Comparison of ENCODE assay signal across 8 cellular contexts in the genomic region with DNA sequence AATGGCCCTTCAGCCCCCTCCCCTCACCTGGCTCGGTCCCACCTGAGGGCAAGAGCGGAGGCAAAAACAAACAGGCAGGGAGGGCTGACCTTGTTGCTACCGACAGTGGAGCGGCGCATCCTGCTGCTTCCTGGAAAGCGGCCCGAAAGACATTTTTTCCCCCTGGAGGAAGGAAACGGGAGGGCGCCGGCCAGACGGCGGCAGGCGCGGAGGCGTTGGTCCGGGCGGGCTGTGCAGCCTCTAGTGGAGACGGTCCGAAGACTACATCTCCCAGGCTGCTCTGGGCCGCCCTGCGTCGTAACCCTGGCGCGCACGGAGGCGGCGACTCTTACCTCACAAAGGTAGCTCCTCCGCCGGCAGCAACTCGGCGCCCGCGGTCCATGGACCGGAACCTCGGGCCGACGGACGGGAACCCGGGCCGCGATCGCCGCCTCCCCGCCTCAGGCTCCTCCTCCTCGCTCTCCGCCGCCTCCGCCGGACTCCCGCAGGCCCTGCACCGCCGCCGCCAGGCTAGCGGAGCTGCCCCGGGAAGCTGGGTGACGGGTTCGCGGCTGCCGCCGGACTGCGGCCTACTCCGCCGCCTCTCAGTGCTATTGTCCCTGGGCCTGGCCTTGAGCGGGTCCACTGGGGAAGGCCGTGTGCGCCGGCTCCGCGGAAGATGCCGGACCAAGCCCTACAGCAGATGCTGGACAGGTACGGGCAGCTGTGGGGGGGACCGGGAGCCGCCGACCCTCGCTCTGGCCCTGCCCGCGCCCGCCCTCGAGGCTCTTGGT. TPM values are rescaled to one million over a fixed set of nuclear protein-coding genes. Genes with fewer than 3 reads are reported as not detected.
A peak's percentile ranks its signal among the peaks of the same experiment; 100 is the strongest.
DNase-seq lines count a peak whose midpoint lies in the region; ATAC-seq, FAIRE-seq and TF ChIP-seq lines count a peak whose summit lies in the region.

CPEB3 (minus strand) TSS at position 242 of the 773 bp plus-strand sequence. CDS start 50,728 bp downstream, outside the sequence.
A gene with protein sequence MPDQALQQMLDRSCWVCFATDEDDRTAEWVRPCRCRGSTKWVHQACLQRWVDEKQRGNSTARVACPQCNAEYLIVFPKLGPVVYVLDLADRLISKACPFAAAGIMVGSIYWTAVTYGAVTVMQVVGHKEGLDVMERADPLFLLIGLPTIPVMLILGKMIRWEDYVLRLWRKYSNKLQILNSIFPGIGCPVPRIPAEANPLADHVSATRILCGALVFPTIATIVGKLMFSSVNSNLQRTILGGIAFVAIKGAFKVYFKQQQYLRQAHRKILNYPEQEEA (plus strand): TSS at position 331 of the 773 bp plus-strand sequence. CDS start 328 bp downstream, at position 659.

- H3K27ac Mint-ChIP-seq in naive thymus-derived CD8-positive, alpha-beta T cell, result peak within 1 kb of the TSS; percentile 63 to 96 (median 92)

- peak within 1 kb of the TSS; percentile 93 to 97 (median 96) for H3K4me3 Mint-ChIP-seq in naive thymus-derived CD8-positive, alpha-beta T cell

- H3K36me3 Mint-ChIP-seq in naive thymus-derived CD8-positive, alpha-beta T cell, result peaks cover 0 to 17% (median 0%) of the 10 kb centered on the region in 3 donors

- H3K4me3 ChIP-seq in Karpas-422 (ENCODE audit: low read length) (peak within 1 kb of the TSS; percentile 87), fibroblast of lung (replicated peaks in 1 of 4; ENCODE audit: control extremely low read depth in 1 of 4, insufficient read depth in 1 of 4, low read depth in 3 of 4, low read length in 4 of 4) (peak within 1 kb of the TSS; percentile 73 to 99 (median 84))

- H3K36me3 ChIP-seq in Karpas-422 (ENCODE audit: insufficient read depth, low read length) (no peaks in the 10 kb centered on the region), fibroblast of lung (ENCODE audit: control insufficient read depth, insufficient read depth, low read length) (no peaks in the 10 kb centered on the region)

- H3K27me3 ChIP-seq in Karpas-422 (ENCODE audit: low read length), result no peaks in the 10 kb centered on the region
- H3K27me3 ChIP-seq in fibroblast of lung (ENCODE audit: control insufficient read depth, insufficient read depth, low read length), result no peaks in the 10 kb centered on the region

- H3K79me2 ChIP-seq in Karpas-422 (ENCODE audit: low read length) (peaks cover 45% of the 10 kb centered on the region), fibroblast of lung (ENCODE audit: control insufficient read depth, insufficient read depth, low read length) (peaks cover 41% of the 10 kb centered on the region)

- H3K9ac ChIP-seq in Karpas-422 (ENCODE audit: low read length), result peak within 1 kb of the TSS; percentile 94
- H3K9ac ChIP-seq in fibroblast of lung (ENCODE audit: insufficient read depth, low read length), result peak within 1 kb of the TSS; percentile 96

- H2AFZ ChIP-seq in Karpas-422 (ENCODE audit: low read length), result peak within 1 kb of the TSS; percentile 94
- peak within 1 kb of the TSS; percentile 93 for H2AFZ ChIP-seq in fibroblast of lung (ENCODE audit: low read length)

- peak; percentile 33 to 66 for TF ChIP-seq CTCF in fibroblast of lung (conservative IDR thresholded peaks at IDR 0.05 in 1 of 2, IDR thresholded peaks at IDR 0.05 in 1 of 2; ENCODE audit: low read depth in 1 of 2, low read length in 2 of 2)

- POLR2A ChIA-PET in naive thymus-derived CD8-positive, alpha-beta T cell (lab: Charles Lee), result interaction anchor here (0.8 to 1.8 kb wide), 7 partner anchors 10 to 301 kb away, joined by 3 to 10 read pairs (median 5); partner anchors contain the start of genes IDE and KIF11

- H3K4me1 Mint-ChIP-seq in naive thymus-derived CD8-positive, alpha-beta T cell, result peaks cover 18 to 35% (median 31%) of the 10 kb centered on the region in 4 donors

- H3K9me3 ChIP-seq in Karpas-422 (ENCODE audit: low read length), result no peaks in the 10 kb centered on the region
- no peaks in the 10 kb centered on the region for H3K9me3 ChIP-seq in fibroblast of lung (ENCODE audit: control insufficient read depth, insufficient read depth, low read depth, low read length)

- peak within 1 kb of the TSS; percentile 54 for H3K27ac ChIP-seq in Karpas-422 (ENCODE audit: low read length)
- peak within 1 kb of the TSS; percentile 93 for H3K27ac ChIP-seq in fibroblast of lung (ENCODE audit: insufficient read depth, low read length)

- ATAC-seq in GM21825 (IDR thresholded peaks at IDR 0.05; ENCODE audit: unreplicated experiment), result peak; percentile 98
- ATAC-seq in naive thymus-derived CD8-positive, alpha-beta T cell, result peak; percentile 96 to 97

- no peaks in the 10 kb centered on the region for H3K9me2 ChIP-seq in Karpas-422 (replicated peaks; ENCODE audit: insufficient read depth, low read length)

- H4K20me1 ChIP-seq in Karpas-422 (ENCODE audit: insufficient read depth, low read depth, low read length) (no peaks in the 10 kb centered on the region), fibroblast of lung (ENCODE audit: control insufficient read depth, extremely low read depth, insufficient read depth, low read length) (no peaks in the 10 kb centered on the region)

- no peaks in the 10 kb centered on the region for H3K9me3 Mint-ChIP-seq in naive thymus-derived CD8-positive, alpha-beta T cell

- no peaks in the 10 kb centered on the region for H3K27me3 Mint-ChIP-seq in naive thymus-derived CD8-positive, alpha-beta T cell

- peak; percentile 80 for FAIRE-seq in RCC 7860 (lab: Jason Lieb, UNC)

- H3K4me1 ChIP-seq in Karpas-422 (ENCODE audit: low read length), result peaks cover 13% of the 10 kb centered on the region
- no peaks in the 10 kb centered on the region for H3K4me1 ChIP-seq in fibroblast of lung (ENCODE audit: control insufficient read depth, extremely low read depth, insufficient read depth, low read length)

- peak within 1 kb of the TSS; percentile 88 for H3K4me2 ChIP-seq in Karpas-422 (ENCODE audit: low read depth, low read length, poor library complexity, severe bottlenecking)
- H3K4me2 ChIP-seq in fibroblast of lung (ENCODE audit: extremely low read depth, insufficient read depth, low read length), result peak within 1 kb of the TSS; percentile 98

- peak; percentile 96 for DNase-seq in Daoy (ENCODE audit: low read depth)
- DNase-seq in Karpas-422, result peak; percentile 94
- peak; percentile 95 for DNase-seq in RCC 7860 (ENCODE audit: low spot score)
- DNase-seq in activated T-helper 1 cell treated with anti-CD3 and anti-CD28 coated beads, Interleukin-2, amount 50 U/mL, for 16 hours (ENCODE audit: low read depth in 1 of 2, low spot score in 1 of 2), result peak; percentile 77 to 85
- peak; percentile 95 to 96 for DNase-seq in fibroblast of lung (ENCODE audit: low read depth in 2 of 2)
- DNase-seq in naive thymus-derived CD8-positive, alpha-beta T cell, result peak; percentile 78 to 94 (median 87)
- DNase-seq in stimulated activated naive CD4-positive, alpha-beta T cell (lab: John Stamatoyannopoulos, UW), result peak; percentile 79 to 87 (median 82)

RNA-seq across cellular contexts. Expression of gene CPEB3, which starts in this region (rescaled TPM):
- 0.46 and 0.48 TPM in 2 replicates for total RNA-seq in Daoy (2014; rRNA removed; shearing (Covaris generic))
- 3.0 and 6.0 TPM in 2 replicates for total RNA-seq in Karpas-422 (2014; rRNA removed; shearing (Covaris generic); ENCODE audit: low replicate concordance)
- total RNA-seq in fibroblast of lung, result 0.51 and 0.66 TPM in 2 replicates
- 0.27 and 0.37 TPM in 2 replicates for polyA plus RNA-seq in fibroblast of lung
- polyA plus RNA-seq in fibroblast of lung (2012), result 0.29 and 0.41 TPM in 2 replicates
- polyA minus RNA-seq in fibroblast of lung (ENCODE audit: low replicate concordance), result 1.3 TPM in 1 of 2 replicates, not detected in the other
- 1 to 10 TPM; 2.5 to 2.9 TPM for total RNA-seq in naive thymus-derived CD8-positive, alpha-beta T cell
- polyA plus RNA-seq in naive thymus-derived CD8-positive, alpha-beta T cell, result 1 to 10 TPM in 2 of 3 donors, under 1 TPM in 1; 0.92 to 1.4 (median 1.2) TPM

RNA-seq across cellular contexts. Expression of the second gene that starts in this region (rescaled TPM):
- total RNA-seq in Daoy (2014; rRNA removed; shearing (Covaris generic)), result 8.3 and 10.3 TPM in 2 replicates
- 3.3 and 7.6 TPM in 2 replicates for total RNA-seq in Karpas-422 (2014; rRNA removed; shearing (Covaris generic); ENCODE audit: low replicate concordance)
- 13.4 and 17.3 TPM in 2 replicates for total RNA-seq in fibroblast of lung
- polyA plus RNA-seq in fibroblast of lung, result 38.2 and 49.1 TPM in 2 replicates
- polyA plus RNA-seq in fibroblast of lung (2012), result 29.5 and 30.5 TPM in 2 replicates
- polyA minus RNA-seq in fibroblast of lung (ENCODE audit: low replicate concordance), result 1.5 and 8.9 TPM in 2 replicates
- total RNA-seq in naive thymus-derived CD8-positive, alpha-beta T cell, result 10 to 100 TPM; 41.6 to 42.1 TPM
- 10 to 100 TPM; 21.0 to 24.0 (median 23.4) TPM for polyA plus RNA-seq in naive thymus-derived CD8-positive, alpha-beta T cell

Comparison
In these comparisons a context has a peak if more than half of its experiments do, and no peak if none do; other contexts are left out.
1. Peak in every context shown above with its lines: DNase-seq, ATAC-seq, H3K4me3 ChIP-seq and H3K27ac ChIP-seq.